1 cellular context compared by ENCODE assay signal in the genomic region with DNA sequence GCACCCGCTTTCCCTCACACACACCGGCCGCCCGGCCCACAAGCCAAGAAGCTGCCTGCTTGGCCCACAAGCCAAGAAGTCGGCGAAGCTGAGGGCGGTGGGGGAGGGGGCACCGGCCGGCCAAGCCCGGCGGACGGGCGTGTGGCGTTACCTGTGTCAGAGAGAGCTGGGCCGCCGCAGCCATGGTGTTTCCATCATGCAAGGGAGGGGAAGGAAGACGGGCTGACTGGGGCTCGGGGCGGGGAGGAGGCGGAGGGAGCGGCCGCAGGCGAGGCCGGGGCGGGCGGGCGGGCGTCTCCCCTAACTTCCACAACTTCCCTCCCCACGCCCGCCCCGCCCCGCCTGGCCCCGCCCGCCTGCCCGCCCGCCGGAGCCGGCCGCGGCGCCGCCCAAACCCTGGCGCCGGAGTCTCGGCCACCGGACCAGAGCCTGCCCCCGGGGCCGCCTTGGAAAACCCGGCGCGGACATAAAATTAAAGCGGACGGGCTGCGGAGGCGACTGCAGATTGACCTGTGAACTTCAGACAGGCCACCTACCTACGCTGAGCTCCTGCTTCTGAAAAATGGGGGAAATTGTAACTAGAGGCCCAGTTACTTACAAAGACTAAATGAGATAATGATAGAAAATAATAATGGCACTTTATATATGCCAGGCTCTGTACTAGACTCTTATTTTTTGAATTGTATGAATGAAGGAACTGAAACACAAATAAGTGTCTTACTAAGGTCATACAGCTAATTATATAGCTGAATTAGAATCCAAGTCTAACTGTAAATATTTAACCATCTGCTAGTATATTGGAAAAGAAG.
TF ChIP-seq lines count a peak whose summit lies in the region.

Gene EPS15, minus strand, starts transcription at position 219 of the 809 bp plus-strand sequence. Its CDS starts 35 bp downstream, at position 184.

TF ChIP-seq in H1, 55 proteins besides CTCF, POLR2A, EP300 and RAD21 (continued from another document):
- TF ChIP-seq BRCA1 (IDR thresholded peaks at IDR 0.05; ENCODE audit: low read depth, low read length), result no peak
TF ChIP-seq in H1: peak in this region for 16.
